In genomic region chr4:38669233-38669632, GRCh38 we compare ENCODE assay signal across 8 cellular contexts. TPM values are rescaled to one million over a fixed set of nuclear protein-coding genes. Genes with fewer than 3 reads are reported as not detected.
A peak's percentile ranks its signal among the peaks of the same experiment; 100 is the strongest.
DNase-seq lines count a peak whose midpoint lies in the region; ATAC-seq and TF ChIP-seq lines count a peak whose summit lies in the region.

No MANE protein-coding gene starts in this region.

- H3K4me1 ChIP-seq in right cardiac atrium (ENCODE audit: control insufficient read depth, insufficient read depth, low read length), result peaks cover 29% of the 10 kb centered on the region
- H3K4me1 ChIP-seq in duodenal mucosa (ENCODE audit: control insufficient read depth in 1 of 2, insufficient read depth in 2 of 2, low read length in 2 of 2), result peaks cover 58 to 69% of the 10 kb centered on the region in 2 donors
- H3K4me1 ChIP-seq in vagina, result peaks cover 81% of the 10 kb centered on the region

- H3K4me1 Mint-ChIP-seq in naive thymus-derived CD8-positive, alpha-beta T cell, result peaks cover 45 to 88% (median 77%) of the 10 kb centered on the region in 4 donors

- no peak for TF ChIP-seq POLR2A in vagina (IDR thresholded peaks at IDR 0.05)

- peak overlapping the region; percentile 79 to 99 (median 93) for H3K27ac Mint-ChIP-seq in naive thymus-derived CD8-positive, alpha-beta T cell

- no peak for DNase-seq in right cardiac atrium
- DNase-seq in Right ventricle myocardium superior, result no peak
- DNase-seq in naive thymus-derived CD8-positive, alpha-beta T cell, result no peak
- no peak for DNase-seq in vagina (ENCODE audit: extremely low spot score in 2 of 2)
- DNase-seq in ecto neural progenitor cell (ENCODE audit: low spot score), result no peak
- DNase-seq in activated CD4-positive, alpha-beta T cell treated with anti-CD3 and anti-CD28 coated beads for 48 hours, result no peak

- intact Hi-C loops in right cardiac atrium (cut with DNase I) (loop anchor here in 1 of 4 donors (5.0 kb wide), 1 partner anchor 282 kb away; no protein-coding TSS in a partner anchor), Right ventricle myocardium superior (cut with DNase I) (no loop called here), vagina (cut with DNase I) (loop anchor here (10.0 kb wide), 1 partner anchor 284 kb away; no protein-coding TSS in a partner anchor)

- H3K36me3 Mint-ChIP-seq in naive thymus-derived CD8-positive, alpha-beta T cell, result peaks cover 0 to 14% (median 3%) of the 10 kb centered on the region in 3 donors

- peak overlapping the region; percentile 44 to 47 for H3K9ac ChIP-seq in duodenal mucosa (ENCODE audit: low read depth in 1 of 2, low read length in 2 of 2)

- H3K4me3 Mint-ChIP-seq in naive thymus-derived CD8-positive, alpha-beta T cell, result peak overlapping the region; percentile 23 to 83 (median 68)

- POLR2A ChIA-PET in naive thymus-derived CD8-positive, alpha-beta T cell (lab: Charles Lee), result interaction anchor here (0.5 to 11.1 kb wide), 5 partner anchors 12 to 554 kb away, joined by 3 to 181 read pairs (median 33); no protein-coding TSS in a partner anchor

- no peaks in the 10 kb centered on the region for H3K27me3 Mint-ChIP-seq in naive thymus-derived CD8-positive, alpha-beta T cell

- 52% methylated on average over 7 of the region's 7 CpGs for WGBS in right cardiac atrium

- no peaks in the 10 kb centered on the region for H3K9me3 ChIP-seq in right cardiac atrium (ENCODE audit: control insufficient read depth, low read length)
- no peaks in the 10 kb centered on the region for H3K9me3 ChIP-seq in duodenal mucosa (ENCODE audit: control insufficient read depth in 1 of 2, low read length in 2 of 2)
- H3K9me3 ChIP-seq in vagina, result no peaks in the 10 kb centered on the region

- no peak overlapping the region for H3K4me3 ChIP-seq in right cardiac atrium (ENCODE audit: low read length)
- peak overlapping the region; percentile 13 to 50 for H3K4me3 ChIP-seq in duodenal mucosa (ENCODE audit: low read depth in 1 of 2, low read length in 2 of 2)
- H3K4me3 ChIP-seq in vagina, result no peak overlapping the region

- H3K9me3 Mint-ChIP-seq in naive thymus-derived CD8-positive, alpha-beta T cell, result no peaks in the 10 kb centered on the region

- TF ChIP-seq CTCF in vagina (IDR thresholded peaks at IDR 0.05), result no peak

- H3K36me3 ChIP-seq in duodenal mucosa (ENCODE audit: control insufficient read depth in 1 of 2, insufficient read depth in 2 of 2, low read length in 2 of 2) (no peaks in the 10 kb centered on the region), vagina (no peaks in the 10 kb centered on the region)

- H3K27ac ChIP-seq in right cardiac atrium (ENCODE audit: low read length) (peak overlapping the region; percentile 79), duodenal mucosa (ENCODE audit: low read depth, low read length) (peak overlapping the region; percentile 26), vagina (peak overlapping the region; percentile 98)

- ATAC-seq in right cardiac atrium (no peak), Right ventricle myocardium superior (ENCODE audit: poor library complexity) (no peak), GM18873 (IDR thresholded peaks at IDR 0.05; ENCODE audit: low FRiP score, unreplicated experiment) (no peak)
- ATAC-seq in naive thymus-derived CD8-positive, alpha-beta T cell, result no peak

- H3K27me3 ChIP-seq in right cardiac atrium (ENCODE audit: control insufficient read depth, insufficient read depth) (no peaks in the 10 kb centered on the region), duodenal mucosa (ENCODE audit: control insufficient read depth in 1 of 2, insufficient read depth in 2 of 2, low read length in 2 of 2) (no peaks in the 10 kb centered on the region), vagina (no peaks in the 10 kb centered on the region)

RNA-seq across cellular contexts. Expression of gene KLF3, which starts 5.2 kb away (rescaled TPM):
- 10 to 100 TPM; 22.2 to 29.3 (median 25.4) TPM for total RNA-seq in right cardiac atrium
- 10.6 TPM for polyA plus RNA-seq in right cardiac atrium
- 16.5 TPM for total RNA-seq in Right ventricle myocardium superior
- 100 to 1,000 TPM; 124 to 125 TPM for total RNA-seq in naive thymus-derived CD8-positive, alpha-beta T cell
- polyA plus RNA-seq in naive thymus-derived CD8-positive, alpha-beta T cell, result 10 to 100 TPM; 46.2 to 56.6 (median 50.8) TPM
- total RNA-seq in vagina, result 85.4 TPM

Comparison
In these comparisons a context has a peak if more than half of its experiments do, and no peak if none do; other contexts are left out.
1. H3K27ac ChIP-seq: peak in every context shown above with its lines; median percentile 98 in vagina; 79 in right cardiac atrium; 26 in duodenal mucosa.
2. H3K4me3 ChIP-seq: peak in duodenal mucosa (2 of 2); none in right cardiac atrium (single experiment) and vagina (0 of 2).